Comparison of ENCODE assay signal across 8 cellular contexts in genomic region chr1:232704694-232705680, GRCh38.
DNase-seq lines count a peak whose midpoint lies in the region; ATAC-seq and TF ChIP-seq lines count a peak whose summit lies in the region.

No MANE protein-coding gene starts in this region.

- H3K27ac ChIP-seq in angular gyrus (ENCODE audit: low read depth, low read length) = peak overlapping the region; percentile 75
- peak overlapping the region; percentile 75 for H3K27ac ChIP-seq in temporal lobe (ENCODE audit: low read depth, low read length)

- TF ChIP-seq CTCF in nephron progenitor cell (IDR thresholded peaks at IDR 0.05) = no peak

- no peak for ATAC-seq in GM19351 (IDR thresholded peaks at IDR 0.05; ENCODE audit: unreplicated experiment)

- no peak overlapping the region for H3K27ac Mint-ChIP-seq in activated CD4-positive, alpha-beta memory T cell treated with anti-CD3 and anti-CD28 coated beads, Interleukin-2, amount 10 ng/mL, durations not matched to agents 7 days and 5 days
- H3K27ac Mint-ChIP-seq in nephron progenitor cell = no peak overlapping the region

- CTCF ChIA-PET in activated CD4-positive, alpha-beta memory T cell treated with anti-CD3 and anti-CD28 coated beads, Interleukin-2, amount 10 ng/mL, durations not matched to agents 7 days and 5 days (lab: Charles Lee) = no interaction called here

- peak; percentile 82 for DNase-seq in AML-193 (lab: John Stamatoyannopoulos, UW)
- DNase-seq in NCI-H1092 (lab: John Stamatoyannopoulos, UW) = peak; percentile 31
- DNase-seq in islet precursor cell = peak; percentile 83
- no peak for DNase-seq in activated CD4-positive, alpha-beta memory T cell treated with anti-CD3 and anti-CD28 coated beads, Interleukin-2, amount 10 ng/mL, durations not matched to agents 7 days and 5 days
- DNase-seq in nephron progenitor cell = no peak

- H3K4me3 Mint-ChIP-seq in activated CD4-positive, alpha-beta memory T cell treated with anti-CD3 and anti-CD28 coated beads, Interleukin-2, amount 10 ng/mL, durations not matched to agents 7 days and 5 days = no peak overlapping the region
- no peak overlapping the region for H3K4me3 Mint-ChIP-seq in nephron progenitor cell

- H3K4me1 Mint-ChIP-seq in activated CD4-positive, alpha-beta memory T cell treated with anti-CD3 and anti-CD28 coated beads, Interleukin-2, amount 10 ng/mL, durations not matched to agents 7 days and 5 days = no peaks in the 10 kb centered on the region
- peaks cover 9% of the 10 kb centered on the region for H3K4me1 Mint-ChIP-seq in nephron progenitor cell

- no peaks in the 10 kb centered on the region for H3K9me3 Mint-ChIP-seq in activated CD4-positive, alpha-beta memory T cell treated with anti-CD3 and anti-CD28 coated beads, Interleukin-2, amount 10 ng/mL, durations not matched to agents 7 days and 5 days
- H3K9me3 Mint-ChIP-seq in nephron progenitor cell = no peaks in the 10 kb centered on the region

- no peaks in the 10 kb centered on the region for H3K36me3 Mint-ChIP-seq in activated CD4-positive, alpha-beta memory T cell treated with anti-CD3 and anti-CD28 coated beads, Interleukin-2, amount 10 ng/mL, durations not matched to agents 7 days and 5 days (ENCODE audit: low read depth)
- no peaks in the 10 kb centered on the region for H3K36me3 Mint-ChIP-seq in nephron progenitor cell (ENCODE audit: low read depth)

- POLR2A ChIA-PET in activated CD4-positive, alpha-beta memory T cell treated with anti-CD3 and anti-CD28 coated beads, Interleukin-2, amount 10 ng/mL, durations not matched to agents 7 days and 5 days (lab: Charles Lee) = no interaction called here

- no peaks in the 10 kb centered on the region for H3K27me3 Mint-ChIP-seq in activated CD4-positive, alpha-beta memory T cell treated with anti-CD3 and anti-CD28 coated beads, Interleukin-2, amount 10 ng/mL, durations not matched to agents 7 days and 5 days
- no peaks in the 10 kb centered on the region for H3K27me3 Mint-ChIP-seq in nephron progenitor cell (ENCODE audit: low read depth, poor library complexity)

Comparison
In these comparisons a context has a peak if more than half of its experiments do, and no peak if none do; other contexts are left out.
1. DNase-seq: peak in AML-193 (2 of 2), NCI-H1092 (single experiment) and islet precursor cell (single experiment); none in activated CD4-positive, alpha-beta memory T cell treated with anti-CD3 and anti-CD28 coated beads, Interleukin-2, amount 10 ng/mL, durations not matched to agents 7 days and 5 days (single experiment) and nephron progenitor cell (single experiment).